In the genomic region with DNA sequence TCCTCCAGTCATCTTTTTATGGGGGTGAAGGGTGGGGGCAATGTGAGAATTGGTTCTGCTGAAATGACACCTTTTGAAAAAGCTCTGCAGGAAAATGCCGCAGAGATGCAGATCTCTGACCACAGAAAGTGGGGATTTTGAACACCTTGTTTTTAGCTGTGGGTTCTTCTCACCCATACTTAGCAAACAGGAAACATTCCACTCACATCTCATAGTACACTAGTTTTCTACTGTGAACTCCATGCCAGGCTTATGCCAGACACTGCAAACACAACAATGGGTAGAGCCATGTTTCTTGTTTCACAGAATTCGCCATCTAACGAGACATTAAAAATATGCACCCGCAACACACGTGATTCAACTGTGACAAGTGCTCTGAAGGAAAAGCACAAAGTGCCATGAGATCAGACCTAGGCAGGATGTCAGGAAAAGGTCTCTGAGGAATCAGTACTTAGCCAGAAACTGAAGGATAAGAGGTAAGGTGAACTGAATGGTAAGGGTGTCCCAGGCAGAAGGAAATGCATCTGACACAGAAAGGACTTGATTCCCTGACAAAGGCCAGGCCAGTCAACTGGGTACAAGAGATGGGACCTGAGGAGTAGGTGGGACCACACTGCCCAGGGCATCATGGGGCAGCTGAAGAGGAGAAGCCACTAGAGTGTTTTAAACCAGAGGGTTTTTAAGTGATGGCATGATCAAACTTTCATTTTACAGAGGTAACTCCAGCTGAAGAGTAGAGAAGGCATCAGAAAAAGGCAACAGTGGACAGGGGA, we compare ENCODE assay signal across 17 cellular contexts.
DNase-seq lines count a peak whose midpoint lies in the region; ATAC-seq lines count a peak whose summit lies in the region.
"Had no signal": no experiment of that assay in that cellular context is flagged by ENCODE, and none has a peak within 500 bp of the region (broad histone marks: within the 10 kb centered on the region; RNA-seq: fewer than 3 reads in every experiment).

No MANE protein-coding gene starts in this region.

- peak overlapping the region; percentile 61 for H3K4me3 Mint-ChIP-seq in activated naive CD4-positive, alpha-beta T cell treated with anti-CD3 and anti-CD28 coated beads, Interleukin-2, amount 50 U/mL, for 24 hours
- peak overlapping the region; percentile 54 for H3K4me3 Mint-ChIP-seq in T-helper 1 cell treated with Interleukin-12 subunit alpha and Interleukin-12 subunit beta and Interleukin-4 antibody, amounts not matched to agents 30 μg/mL and 1 μg/mL, for 36 hours
- peak overlapping the region; percentile 61 to 64 for H3K4me3 Mint-ChIP-seq in stimulated activated naive CD8-positive, alpha-beta T cell treated with anti-CD3 and anti-CD28 coated beads, Interleukin-15, amount 100 ng/mL, for 72 hours
- H3K4me3 Mint-ChIP-seq: stimulated activated memory B cell treated with anti-CD40 and anti-IgM and Interleukin-4, amounts not matched to agents 10 μg/mL and 1 μg/mL and 100 μg/mL, for 72 hours; type B pancreatic cell had no signal

- peaks cover 73% of the 10 kb centered on the region for H3K4me1 Mint-ChIP-seq in activated naive CD4-positive, alpha-beta T cell treated with anti-CD3 and anti-CD28 coated beads, Interleukin-2, amount 50 U/mL, for 24 hours
- H3K4me1 Mint-ChIP-seq in T-helper 1 cell treated with Interleukin-12 subunit alpha and Interleukin-12 subunit beta and Interleukin-4 antibody, amounts not matched to agents 30 μg/mL and 1 μg/mL, for 36 hours (ENCODE audit: low read depth), result peaks cover 30% of the 10 kb centered on the region
- peaks cover 49% of the 10 kb centered on the region for H3K4me1 Mint-ChIP-seq in stimulated activated naive CD8-positive, alpha-beta T cell treated with anti-CD3 and anti-CD28 coated beads, Interleukin-15, amount 100 ng/mL, for 72 hours
- H3K4me1 Mint-ChIP-seq: stimulated activated memory B cell treated with anti-CD40 and anti-IgM and Interleukin-4, amounts not matched to agents 10 μg/mL and 1 μg/mL and 100 μg/mL, for 72 hours had no signal

- no peak for DNase-seq in activated naive CD4-positive, alpha-beta T cell (lab: John Stamatoyannopoulos, UW)
- DNase-seq in central memory CD4-positive, alpha-beta T cell, result peak; percentile 21
- no peak for DNase-seq in stimulated activated naive CD8-positive, alpha-beta T cell treated with anti-CD3 and anti-CD28 coated beads, Interleukin-15, amount 100 ng/mL, for 72 hours
- DNase-seq in neuronal stem cell (ENCODE audit: low spot score), result no peak
- DNase-seq: AML-193; Calu3; effector CD8-positive, alpha-beta T cell; glutamatergic neuron; left ventricle myocardium inferior; right lobe of liver had no signal

- no peak overlapping the region for H3K14ac ChIP-seq in neuronal stem cell (ENCODE audit: low read length)

- no peak overlapping the region for H2BK5ac ChIP-seq in neuronal stem cell (ENCODE audit: low read length)

- no peaks in the 10 kb centered on the region for H3K9me3 Mint-ChIP-seq in activated naive CD4-positive, alpha-beta T cell treated with anti-CD3 and anti-CD28 coated beads, Interleukin-2, amount 50 U/mL, for 24 hours
- no peaks in the 10 kb centered on the region for H3K9me3 Mint-ChIP-seq in T-helper 1 cell treated with Interleukin-12 subunit alpha and Interleukin-12 subunit beta and Interleukin-4 antibody, amounts not matched to agents 30 μg/mL and 1 μg/mL, for 36 hours
- H3K9me3 Mint-ChIP-seq in stimulated activated naive CD8-positive, alpha-beta T cell treated with anti-CD3 and anti-CD28 coated beads, Interleukin-15, amount 100 ng/mL, for 72 hours, result no peaks in the 10 kb centered on the region
- H3K9me3 Mint-ChIP-seq: stimulated activated memory B cell treated with anti-CD40 and anti-IgM and Interleukin-4, amounts not matched to agents 10 μg/mL and 1 μg/mL and 100 μg/mL, for 72 hours; type B pancreatic cell had no signal

- H3K4me1 ChIP-seq in neuronal stem cell (ENCODE audit: control insufficient read depth in 2 of 2, insufficient read depth in 1 of 2, low read depth in 1 of 2, low read length in 2 of 2), result peaks cover 0 to 2% of the 10 kb centered on the region in 2 donors
- H3K4me1 ChIP-seq: right lobe of liver had no signal

- H3K23ac ChIP-seq in neuronal stem cell (ENCODE audit: low read depth, low read length, poor library complexity), result no peak overlapping the region

- peak overlapping the region; percentile 94 for H3K27ac Mint-ChIP-seq in activated naive CD4-positive, alpha-beta T cell treated with anti-CD3 and anti-CD28 coated beads, Interleukin-2, amount 50 U/mL, for 24 hours
- H3K27ac Mint-ChIP-seq in T-helper 1 cell treated with Interleukin-12 subunit alpha and Interleukin-12 subunit beta and Interleukin-4 antibody, amounts not matched to agents 30 μg/mL and 1 μg/mL, for 36 hours, result peak overlapping the region; percentile 66
- H3K27ac Mint-ChIP-seq in stimulated activated naive CD8-positive, alpha-beta T cell treated with anti-CD3 and anti-CD28 coated beads, Interleukin-15, amount 100 ng/mL, for 72 hours, result peak overlapping the region; percentile 28 to 71
- H3K27ac Mint-ChIP-seq: stimulated activated memory B cell treated with anti-CD40 and anti-IgM and Interleukin-4, amounts not matched to agents 10 μg/mL and 1 μg/mL and 100 μg/mL, for 72 hours; type B pancreatic cell had no signal

- no peaks in the 10 kb centered on the region for H3K27me3 Mint-ChIP-seq in activated naive CD4-positive, alpha-beta T cell treated with anti-CD3 and anti-CD28 coated beads, Interleukin-2, amount 50 U/mL, for 24 hours
- no peaks in the 10 kb centered on the region for H3K27me3 Mint-ChIP-seq in T-helper 1 cell treated with Interleukin-12 subunit alpha and Interleukin-12 subunit beta and Interleukin-4 antibody, amounts not matched to agents 30 μg/mL and 1 μg/mL, for 36 hours (ENCODE audit: low read depth)
- no peaks in the 10 kb centered on the region for H3K27me3 Mint-ChIP-seq in stimulated activated naive CD8-positive, alpha-beta T cell treated with anti-CD3 and anti-CD28 coated beads, Interleukin-15, amount 100 ng/mL, for 72 hours
- H3K27me3 Mint-ChIP-seq: stimulated activated memory B cell treated with anti-CD40 and anti-IgM and Interleukin-4, amounts not matched to agents 10 μg/mL and 1 μg/mL and 100 μg/mL, for 72 hours; type B pancreatic cell had no signal

- no peak overlapping the region for H2BK15ac ChIP-seq in neuronal stem cell (ENCODE audit: low read length)

- ATAC-seq in stimulated activated naive CD8-positive, alpha-beta T cell treated with anti-CD3 and anti-CD28 coated beads, Interleukin-15, amount 100 ng/mL, for 72 hours, result peak; percentile 84
- no peak for ATAC-seq in HG02973 (IDR thresholded peaks at IDR 0.05; ENCODE audit: unreplicated experiment)
- ATAC-seq: stimulated activated memory B cell treated with anti-CD40 and anti-IgM and Interleukin-4, amounts not matched to agents 10 μg/mL and 1 μg/mL and 100 μg/mL, for 72 hours had no signal

- no peak overlapping the region for H3K4ac ChIP-seq in neuronal stem cell (ENCODE audit: low read length)

- no peak overlapping the region for H4K91ac ChIP-seq in neuronal stem cell (ENCODE audit: low read depth, low read length, poor library complexity)

- no peaks in the 10 kb centered on the region for H3K27me3 ChIP-seq in neuronal stem cell (ENCODE audit: control insufficient read depth in 3 of 3, insufficient read depth in 3 of 3, low read depth in 1 of 3, low read length in 3 of 3)
- H3K27me3 ChIP-seq: ascending aorta, right lobe of liver had no signal

- no peak overlapping the region for H4K8ac ChIP-seq in neuronal stem cell (ENCODE audit: low read depth, low read length)

- no peak overlapping the region for H2BK120ac ChIP-seq in neuronal stem cell (ENCODE audit: low read depth, low read length)

- no peaks in the 10 kb centered on the region for H3K79me1 ChIP-seq in neuronal stem cell (ENCODE audit: low read depth, low read length)

- no peaks in the 10 kb centered on the region for H3K9me3 ChIP-seq in neuronal stem cell (replicated peaks in 1 of 2; ENCODE audit: control insufficient read depth in 2 of 2, insufficient read depth in 1 of 2, low read depth in 1 of 2, low read length in 2 of 2)
- H3K9me3 ChIP-seq: ascending aorta, left ventricle myocardium inferior, right lobe of liver had no signal

- H2AK5ac ChIP-seq in neuronal stem cell (ENCODE audit: low read depth, low read length), result no peak overlapping the region

- H2AFZ ChIP-seq in neuronal stem cell (ENCODE audit: low read length), result no peak overlapping the region

- no peak overlapping the region for H3K27ac ChIP-seq in neuronal stem cell (replicated peaks; ENCODE audit: low read length)
- H3K27ac ChIP-seq: ascending aorta, left ventricle myocardium inferior, right lobe of liver, RWPE1 had no signal

- no CpG with 5 or more reads among the region's 5 CpGs for WGBS in neuronal stem cell (ENCODE audit: extremely low coverage in 2 of 2, insufficient read length in 2 of 2, insufficient replicate concordance in 1 of 2), 2 donors

- H3K18ac ChIP-seq in neuronal stem cell (ENCODE audit: low read length), result no peak overlapping the region

- no peak overlapping the region for H2BK12ac ChIP-seq in neuronal stem cell (ENCODE audit: low read length)

- H3K4me2 ChIP-seq in neuronal stem cell (ENCODE audit: insufficient read depth, low read length, poor library complexity, severe bottlenecking), result no peak overlapping the region

- no peak overlapping the region for H3K4me3 ChIP-seq in neuronal stem cell (ENCODE audit: low read length in 2 of 2)
- H3K4me3 ChIP-seq: ascending aorta, left ventricle myocardium inferior, right lobe of liver had no signal

- no peak overlapping the region for H3K9ac ChIP-seq in neuronal stem cell (ENCODE audit: low read depth, low read length, poor library complexity)

- peaks cover 7% of the 10 kb centered on the region for H3K36me3 Mint-ChIP-seq in activated naive CD4-positive, alpha-beta T cell treated with anti-CD3 and anti-CD28 coated beads, Interleukin-2, amount 50 U/mL, for 24 hours
- H3K36me3 Mint-ChIP-seq in T-helper 1 cell treated with Interleukin-12 subunit alpha and Interleukin-12 subunit beta and Interleukin-4 antibody, amounts not matched to agents 30 μg/mL and 1 μg/mL, for 36 hours (ENCODE audit: low read depth), result peaks cover 7% of the 10 kb centered on the region

- peaks cover 0 to 6% of the 10 kb centered on the region in 2 donors for H3K36me3 ChIP-seq in neuronal stem cell (replicated peaks in 1 of 2; ENCODE audit: control insufficient read depth in 2 of 2, insufficient read depth in 2 of 2, low read length in 2 of 2)
